12 cellular contexts compared by ENCODE assay signal in genomic region chr13:85528578-85529215, GRCh38.
DNase-seq lines count a peak whose midpoint lies in the region; ATAC-seq, FAIRE-seq and TF ChIP-seq lines count a peak whose summit lies in the region.
"Had no signal": no experiment of that assay in that cellular context is flagged by ENCODE, and none has a peak within 500 bp of the region (broad histone marks: within the 10 kb centered on the region; RNA-seq: fewer than 3 reads in every experiment).

No MANE protein-coding gene starts in this region.

- ATAC-seq in HG02642 (IDR thresholded peaks at IDR 0.05; ENCODE audit: poor library complexity, unreplicated experiment) (no peak), HG03025 (IDR thresholded peaks at IDR 0.05; ENCODE audit: low FRiP score, unreplicated experiment) (no peak)
- no peak for ATAC-seq in activated CD4-positive, alpha-beta T cell treated with anti-CD3 and anti-CD28 coated beads for 36 hours

- no peaks in the 10 kb centered on the region for H3K9me3 Mint-ChIP-seq in Caco-2 (ENCODE audit: unreplicated experiment)
- no peaks in the 10 kb centered on the region for H3K9me3 Mint-ChIP-seq in activated CD4-positive, alpha-beta T cell treated with anti-CD3 and anti-CD28 coated beads for 36 hours (ENCODE audit: low read depth)
- H3K9me3 Mint-ChIP-seq: central memory CD8-positive, alpha-beta T cell had no signal

- no peak overlapping the region for H3K4me3 Mint-ChIP-seq in Caco-2 (ENCODE audit: unreplicated experiment)
- H3K4me3 Mint-ChIP-seq in activated CD4-positive, alpha-beta T cell treated with anti-CD3 and anti-CD28 coated beads for 36 hours: no peak overlapping the region
- H3K4me3 Mint-ChIP-seq: activated T-cell treated with anti-CD3 and anti-CD28 coated beads, Interleukin-2, amount 50 U/mL, for 24 hours; central memory CD8-positive, alpha-beta T cell had no signal

- H3K27ac Mint-ChIP-seq in Caco-2 (ENCODE audit: unreplicated experiment): no peak overlapping the region
- H3K27ac Mint-ChIP-seq in activated CD4-positive, alpha-beta T cell treated with anti-CD3 and anti-CD28 coated beads for 36 hours: no peak overlapping the region
- H3K27ac Mint-ChIP-seq: activated T-cell treated with anti-CD3 and anti-CD28 coated beads, Interleukin-2, amount 50 U/mL, for 24 hours had no signal

- no peak for FAIRE-seq in bronchial epithelial cell (lab: Jason Lieb, UNC)

- no peaks in the 10 kb centered on the region for H3K9me3 ChIP-seq in Caco-2

- CTCF ChIA-PET in Caco-2 (lab: Charles Lee): no interaction called here
- CTCF ChIA-PET in activated CD4-positive, alpha-beta T cell treated with anti-CD3 and anti-CD28 coated beads for 36 hours (lab: Charles Lee): interaction anchor here (0.6 to 0.8 kb wide), 2 partner anchors 18 to 1408 kb away, joined by 3 read pairs; no protein-coding TSS in a partner anchor

- no peaks in the 10 kb centered on the region for H3K36me3 ChIP-seq in bronchial epithelial cell (ENCODE audit: control insufficient read depth, insufficient read depth, low read length)
- no peaks in the 10 kb centered on the region for H3K36me3 ChIP-seq in Caco-2 (ENCODE audit: control insufficient read depth, insufficient read depth, low read length)

- TF ChIP-seq EP300 in Ishikawa (IDR thresholded peaks at IDR 0.05; ENCODE audit: borderline replicate concordance): no peak

- TF ChIP-seq RAD21 in Ishikawa (IDR thresholded peaks at IDR 0.05; ENCODE audit: low read depth): no peak

- intact Hi-C loops in Caco-2 (cut with micrococcal nuclease; ENCODE audit: unreplicated experiment): no loop called here
- intact Hi-C loops in activated CD4-positive, alpha-beta T cell treated with anti-CD3 and anti-CD28 coated beads for 36 hours (cut with DNase I, micrococcal nuclease): no loop called here

- DNase-seq in AG08396 (ENCODE audit: low spot score) (peak; percentile 33), bronchial epithelial cell (ENCODE audit: low read depth) (peak; percentile 65), medulla oblongata (ENCODE audit: extremely low spot score) (peak; percentile 48), Caco-2 (no peak)
- no peak for DNase-seq in activated CD4-positive, alpha-beta T cell treated with anti-CD3 and anti-CD28 coated beads for 36 hours
- DNase-seq: activated T-cell treated with anti-CD3 and anti-CD28 coated beads, Interleukin-2, amount 50 U/mL, for 24 hours; NCI-H2029 had no signal

- H3K4me1 Mint-ChIP-seq in Caco-2 (ENCODE audit: low read depth, unreplicated experiment): peaks cover 5% of the 10 kb centered on the region
- H3K4me1 Mint-ChIP-seq in activated CD4-positive, alpha-beta T cell treated with anti-CD3 and anti-CD28 coated beads for 36 hours: peaks cover 2% of the 10 kb centered on the region
- H3K4me1 Mint-ChIP-seq: central memory CD8-positive, alpha-beta T cell had no signal

- H3K4me3 ChIP-seq in bronchial epithelial cell (ENCODE audit: low read depth, low read length) (no peak overlapping the region), Caco-2 (ENCODE audit: low read depth, low read length) (no peak overlapping the region)
- H3K4me3 ChIP-seq: lung had no signal

- no peaks in the 10 kb centered on the region for H3K27me3 Mint-ChIP-seq in Caco-2 (ENCODE audit: insufficient read depth, unreplicated experiment)
- H3K27me3 Mint-ChIP-seq in activated CD4-positive, alpha-beta T cell treated with anti-CD3 and anti-CD28 coated beads for 36 hours: no peaks in the 10 kb centered on the region
- H3K27me3 Mint-ChIP-seq: activated T-cell treated with anti-CD3 and anti-CD28 coated beads, Interleukin-2, amount 50 U/mL, for 24 hours; central memory CD8-positive, alpha-beta T cell had no signal

- TF ChIP-seq CTCF in bronchial epithelial cell (IDR thresholded peaks at IDR 0.05; ENCODE audit: insufficient read depth, low read length, severe bottlenecking) (no peak), Caco-2 (IDR thresholded peaks at IDR 0.05; ENCODE audit: insufficient read depth in 1 of 2, low read depth in 1 of 2, low read length in 1 of 2, severe bottlenecking in 1 of 2, unreplicated experiment in 1 of 2) (no peak)

- no TSS peak for BruUV-seq in Caco-2 (replicated peaks; lab: Mats Ljungman, UMichigan)

- H3K36me3 Mint-ChIP-seq in Caco-2 (ENCODE audit: insufficient read depth, unreplicated experiment): no peaks in the 10 kb centered on the region
- H3K36me3 Mint-ChIP-seq in activated CD4-positive, alpha-beta T cell treated with anti-CD3 and anti-CD28 coated beads for 36 hours (ENCODE audit: low read depth): no peaks in the 10 kb centered on the region

- POLR2A ChIA-PET in Caco-2 (lab: Charles Lee): no interaction called here
- POLR2A ChIA-PET in activated CD4-positive, alpha-beta T cell treated with anti-CD3 and anti-CD28 coated beads for 36 hours (lab: Charles Lee): no interaction called here

- peaks cover 10% of the 10 kb centered on the region for H3K4me1 ChIP-seq in Caco-2

- H3K27me3 ChIP-seq in bronchial epithelial cell (ENCODE audit: control insufficient read depth, insufficient read depth, low read length): no peaks in the 10 kb centered on the region
- no peaks in the 10 kb centered on the region for H3K27me3 ChIP-seq in Caco-2 (replicated peaks; ENCODE audit: control insufficient read depth, insufficient read depth, low read length)

TF ChIP-seq in Ishikawa, 13 proteins besides CTCF, POLR2A, EP300 and RAD21:
- TF ChIP-seq TEAD4 (IDR thresholded peaks at IDR 0.05) (peak; percentile 35; the same call in 1 of the 2 replicates), REST (IDR thresholded peaks at IDR 0.05; ENCODE audit: low read depth) (no peak)

Comparison
In these comparisons a context has a peak if more than half of its experiments do, and no peak if none do; other contexts are left out.
1. DNase-seq: peak in AG08396 (single experiment), bronchial epithelial cell (single experiment) and medulla oblongata (single experiment); none in Caco-2 (0 of 2) and activated CD4-positive, alpha-beta T cell treated with anti-CD3 and anti-CD28 coated beads for 36 hours (single experiment).